In genomic region chr3:15324335-15324734, GRCh38 we compare ENCODE assay signal across 14 cellular contexts. TPM values are rescaled to one million over a fixed set of nuclear protein-coding genes. Genes with fewer than 3 reads are reported as not detected.
DNase-seq lines count a peak whose midpoint lies in the region; FAIRE-seq and TF ChIP-seq lines count a peak whose summit lies in the region.
"Had no signal": no experiment of that assay in that cellular context is flagged by ENCODE, and none has a peak within 500 bp of the region (broad histone marks: within the 10 kb centered on the region; RNA-seq: fewer than 3 reads in every experiment).

No MANE protein-coding gene starts in this region.

- no peak overlapping the region for H2AFZ ChIP-seq in H1 (ENCODE audit: low read length)
- H2AFZ ChIP-seq in mesenchymal stem cell (ENCODE audit: low read depth, low read length): no peak overlapping the region

- H4K5ac ChIP-seq in H1 (ENCODE audit: insufficient read length, low read depth, low read length): no peak overlapping the region

- no peak for TF ChIP-seq RAD21 in H1 (IDR thresholded peaks at IDR 0.05 in 1 of 2, conservative IDR thresholded peaks at IDR 0.05 in 1 of 2; ENCODE audit: low read depth in 2 of 2, low read length in 2 of 2)

- 0 out of 8 replicates have a peak, but pooled peaks cover 0 to 1% (median 0%) of the 10 kb centered on the region in 4 experiments for H3K36me3 ChIP-seq in H1 (ENCODE audit: control insufficient read depth in 2 of 4, insufficient read depth in 4 of 4, low read length in 3 of 4)
- peaks cover 0 to 36% of the 10 kb centered on the region in 2 experiments for H3K36me3 ChIP-seq in mesenchymal stem cell (ENCODE audit: control insufficient read depth in 1 of 2, insufficient read depth in 2 of 2, low read depth in 1 of 2, low read length in 2 of 2)
- H3K36me3 ChIP-seq in thyroid gland: no peaks in the 10 kb centered on the region

- CTCF ChIA-PET in H1 (lab: Charles Lee; ENCODE audit: partially characterized antibody): interaction anchor here (0.7 to 2.1 kb wide), 9 partner anchors 9 to 56 kb away, joined by 3 to 11 read pairs (median 5); partner anchors contain the start of gene SH3BP5

- no peak for FAIRE-seq in H1 (lab: Jason Lieb, UNC)
- FAIRE-seq: RCC 7860 had no signal

- no peak overlapping the region for H2BK15ac ChIP-seq in H1 (ENCODE audit: low read length)
- H2BK15ac ChIP-seq in mesenchymal stem cell (ENCODE audit: low read depth, poor library complexity, severe bottlenecking): no peak overlapping the region

- no peak overlapping the region for H3K14ac ChIP-seq in H1 (ENCODE audit: insufficient read length)
- H3K14ac ChIP-seq in mesenchymal stem cell (ENCODE audit: low read length in 2 of 2): no peak overlapping the region

- TF ChIP-seq CTCF in H1 (IDR thresholded peaks at IDR 0.05; ENCODE audit: control extremely low read depth in 1 of 3, insufficient read depth in 1 of 3, low read depth in 1 of 3, low read length in 3 of 3) (no peak), thyroid gland (IDR thresholded peaks at IDR 0.05) (no peak)

- H3K27ac Mint-ChIP-seq in activated T-helper 1 cell treated with anti-CD3 and anti-CD28 coated beads, Interleukin-12 subunit alpha, Interleukin-12 subunit beta, Interleukin-2, Interleukin-4 antibody, amounts not matched to agents 30 ng/mL and 10 ng/mL and 1 ng/mL, durations not matched to agents 14 hours and 24 hours and 36 hours: no peak overlapping the region
- H3K27ac Mint-ChIP-seq: dendritic cell treated with granulocyte-macrophage colony-stimulating factor and Interleukin-4, amounts not matched to agents 40 ng/mL and 50 ng/mL, for 4 days had no signal

- no peak overlapping the region for H2BK120ac ChIP-seq in H1 (replicated peaks; ENCODE audit: low read depth, low read length)
- no peak overlapping the region for H2BK120ac ChIP-seq in mesenchymal stem cell (ENCODE audit: low read depth, low read length)

- TF ChIP-seq EP300 in H1 (IDR thresholded peaks at IDR 0.05; ENCODE audit: borderline replicate concordance in 1 of 2, low read depth in 2 of 2, low read length in 2 of 2): no peak

- H4K8ac ChIP-seq in H1 (ENCODE audit: extremely low read depth, insufficient read depth, low read length) (no peak overlapping the region), mesenchymal stem cell (ENCODE audit: low read length) (no peak overlapping the region)

- H3K23ac ChIP-seq in H1 (ENCODE audit: insufficient read length) (no peak overlapping the region), mesenchymal stem cell (ENCODE audit: low read length in 2 of 2) (no peak overlapping the region)

- no peak overlapping the region for H2AK5ac ChIP-seq in H1 (ENCODE audit: low read depth, low read length)
- H2AK5ac ChIP-seq in mesenchymal stem cell (ENCODE audit: low read length, severe bottlenecking): no peak overlapping the region

- H3K27me3 ChIP-seq in H1 (replicated peaks in 1 of 4; ENCODE audit: control insufficient read depth in 3 of 4, extremely low read depth in 1 of 4, insufficient read depth in 3 of 4, low read length in 3 of 4) (no peaks in the 10 kb centered on the region), mesenchymal stem cell (ENCODE audit: control insufficient read depth in 1 of 2, insufficient read depth in 1 of 2, low read length in 2 of 2) (no peaks in the 10 kb centered on the region), thyroid gland (no peaks in the 10 kb centered on the region)

- POLR2A ChIA-PET in H1 (lab: Charles Lee; ENCODE audit: partially characterized antibody): interaction anchor here (0.9 to 1.8 kb wide), 3 partner anchors 8 to 858 kb away, joined by 4 to 5 read pairs (median 4); partner anchors contain the start of gene SH3BP5

- no peaks in the 10 kb centered on the region for H4K20me1 ChIP-seq in H1 (replicated peaks in 1 of 2; ENCODE audit: control insufficient read depth in 1 of 2, insufficient read depth in 2 of 2, low read length in 2 of 2)

- intact Hi-C loops in thyroid gland (cut with DNase I): no loop called here
- intact Hi-C loops in activated T-helper 1 cell treated with anti-CD3 and anti-CD28 coated beads, Interleukin-12 subunit alpha, Interleukin-12 subunit beta, Interleukin-2, Interleukin-4 antibody, amounts not matched to agents 30 ng/mL and 10 ng/mL and 1 ng/mL, durations not matched to agents 14 hours and 24 hours and 36 hours (cut with micrococcal nuclease): no loop called here

- H3K36me3 Mint-ChIP-seq in activated T-helper 1 cell treated with anti-CD3 and anti-CD28 coated beads, Interleukin-12 subunit alpha, Interleukin-12 subunit beta, Interleukin-2, Interleukin-4 antibody, amounts not matched to agents 30 ng/mL and 10 ng/mL and 1 ng/mL, durations not matched to agents 14 hours and 24 hours and 36 hours (ENCODE audit: low read depth): peaks cover 61% of the 10 kb centered on the region

- no peak for TF ChIP-seq POLR2A in H1 (IDR thresholded peaks at IDR 0.05; ENCODE audit: control extremely low read depth in 1 of 2, low read depth in 2 of 2, low read length in 2 of 2)
- TF ChIP-seq POLR2A in thyroid gland (IDR thresholded peaks at IDR 0.05): peak in 1 of 2 donors; percentile 12

- H3K4ac ChIP-seq in H1 (replicated peaks; ENCODE audit: insufficient read length, low read depth, low read length) (no peak overlapping the region), mesenchymal stem cell (ENCODE audit: low read depth in 1 of 2, low read length in 2 of 2) (no peak overlapping the region)

- H3K4me1 ChIP-seq in H1 (replicated peaks in 1 of 4; ENCODE audit: control insufficient read depth in 3 of 4, insufficient read depth in 4 of 4, low read length in 3 of 4): peaks cover 0 to 8% (median under 1%) of the 10 kb centered on the region in 4 experiments; a peak in 2 of 7 replicates
- H3K4me1 ChIP-seq in mesenchymal stem cell (ENCODE audit: control insufficient read depth, insufficient read depth, low read depth, low read length): peaks cover 8% of the 10 kb centered on the region
- peaks cover 63 to 98% of the 10 kb centered on the region in 2 donors for H3K4me1 ChIP-seq in thyroid gland

- H3K4me2 ChIP-seq in H1 (ENCODE audit: insufficient read depth in 1 of 2, low read depth in 2 of 2, low read length in 2 of 2) (no peak overlapping the region), mesenchymal stem cell (ENCODE audit: low read length, poor library complexity, severe bottlenecking) (no peak overlapping the region)

- H3K23me2 ChIP-seq in H1 (ENCODE audit: low read depth, low read length): no peaks in the 10 kb centered on the region

- H4K91ac ChIP-seq in H1 (replicated peaks; ENCODE audit: insufficient read length, low read length) (peak overlapping the region; percentile 49), mesenchymal stem cell (ENCODE audit: low read length) (no peak overlapping the region)

- no peak overlapping the region for H2BK20ac ChIP-seq in H1 (ENCODE audit: low read length)

- H2BK12ac ChIP-seq in H1 (ENCODE audit: low read depth, low read length): no peak overlapping the region
- no peak overlapping the region for H2BK12ac ChIP-seq in mesenchymal stem cell (ENCODE audit: low read length in 2 of 2)

- no peak overlapping the region for H3K9ac ChIP-seq in H1 (replicated peaks in 1 of 4; ENCODE audit: extremely low read depth in 1 of 4, low read depth in 3 of 4, low read length in 3 of 4)
- peak overlapping the region; percentile 61 for H3K9ac ChIP-seq in mesenchymal stem cell (ENCODE audit: low read length)

- no peaks in the 10 kb centered on the region for H3K27me3 Mint-ChIP-seq in activated T-helper 1 cell treated with anti-CD3 and anti-CD28 coated beads, Interleukin-12 subunit alpha, Interleukin-12 subunit beta, Interleukin-2, Interleukin-4 antibody, amounts not matched to agents 30 ng/mL and 10 ng/mL and 1 ng/mL, durations not matched to agents 14 hours and 24 hours and 36 hours (ENCODE audit: insufficient read depth)
- H3K27me3 Mint-ChIP-seq: natural killer cell treated with Interleukin-12 subunit alpha and Interleukin-12 subunit beta and Interleukin-15 and Interleukin-18, amount 100 ng/mL, for 72 hours had no signal

- H3K79me2 ChIP-seq in H1 (ENCODE audit: control insufficient read depth in 1 of 2, insufficient read depth in 2 of 2, low read length in 2 of 2): peaks cover 0 to 3% of the 10 kb centered on the region in 2 experiments; a peak in 1 of 4 replicates

- H3K18ac ChIP-seq in H1 (ENCODE audit: extremely low read depth, low read length) (no peak overlapping the region), mesenchymal stem cell (ENCODE audit: low read depth in 1 of 2, low read length in 2 of 2) (no peak overlapping the region)

- H3K9me3 Mint-ChIP-seq in activated T-helper 1 cell treated with anti-CD3 and anti-CD28 coated beads, Interleukin-12 subunit alpha, Interleukin-12 subunit beta, Interleukin-2, Interleukin-4 antibody, amounts not matched to agents 30 ng/mL and 10 ng/mL and 1 ng/mL, durations not matched to agents 14 hours and 24 hours and 36 hours: no peaks in the 10 kb centered on the region
- H3K9me3 Mint-ChIP-seq: dendritic cell treated with granulocyte-macrophage colony-stimulating factor and Interleukin-4, amounts not matched to agents 40 ng/mL and 50 ng/mL, for 4 days; natural killer cell treated with Interleukin-12 subunit alpha and Interleukin-12 subunit beta and Interleukin-15 and Interleukin-18, amount 100 ng/mL, for 72 hours had no signal

- no peak overlapping the region for H3K4me3 ChIP-seq in H1 (ENCODE audit: extremely low read depth in 1 of 4, insufficient read depth in 2 of 4, low read depth in 3 of 4, low read length in 4 of 4)
- no peak overlapping the region for H3K4me3 ChIP-seq in mesenchymal stem cell (ENCODE audit: insufficient read depth in 1 of 2, low read depth in 1 of 2, low read length in 2 of 2)
- H3K4me3 ChIP-seq in thyroid gland (replicated peaks in 1 of 3): no peak overlapping the region

- H3K27ac ChIP-seq in H1 (ENCODE audit: low read depth, low read length): no peak overlapping the region
- H3K27ac ChIP-seq in mesenchymal stem cell (ENCODE audit: low read length, poor library complexity, severe bottlenecking): no peak overlapping the region
- H3K27ac ChIP-seq in thyroid gland: peak overlapping the region; percentile 76 to 96 (median 93)

- H2BK5ac ChIP-seq in H1 (ENCODE audit: low read depth, low read length): no peak overlapping the region
- no peak overlapping the region for H2BK5ac ChIP-seq in mesenchymal stem cell (ENCODE audit: low read depth, low read length, poor library complexity, severe bottlenecking)

- H3K79me1 ChIP-seq in H1 (ENCODE audit: low read depth, low read length): peaks cover 3% of the 10 kb centered on the region; the same call in 1 of the 2 replicates
- H3K79me1 ChIP-seq in mesenchymal stem cell (replicated peaks; ENCODE audit: low read length, poor library complexity, severe bottlenecking): peaks cover 10% of the 10 kb centered on the region

- DNase-seq in RPMI8226 (peak; percentile 77), H1 (ENCODE audit: low read depth in 1 of 2, low spot score in 2 of 2) (no peak), mesenchymal stem cell (no peak), thyroid gland (peak; percentile 90 to 93), NCI-H187 (lab: John Stamatoyannopoulos, UW) (no peak), HT-29 (ENCODE audit: low spot score) (no peak)
- DNase-seq in stimulated activated naive CD4-positive, alpha-beta T cell treated with Interleukin-2 at 50 U/mL for 16 hours (lab: John Stamatoyannopoulos, UW): no peak
- no peak for DNase-seq in activated T-helper 1 cell treated with anti-CD3 and anti-CD28 coated beads, Interleukin-12 subunit alpha, Interleukin-12 subunit beta, Interleukin-2, Interleukin-4 antibody, amounts not matched to agents 30 ng/mL and 10 ng/mL and 1 ng/mL, durations not matched to agents 14 hours and 24 hours and 36 hours (ENCODE audit: low spot score)
- DNase-seq: activated effector memory CD4-positive, alpha-beta T cell treated with Interleukin-2 at 50 U/mL for 16 hours; DMS153; hippocampal formation had no signal

- no peak overlapping the region for H3K4me3 Mint-ChIP-seq in activated T-helper 1 cell treated with anti-CD3 and anti-CD28 coated beads, Interleukin-12 subunit alpha, Interleukin-12 subunit beta, Interleukin-2, Interleukin-4 antibody, amounts not matched to agents 30 ng/mL and 10 ng/mL and 1 ng/mL, durations not matched to agents 14 hours and 24 hours and 36 hours
- H3K4me3 Mint-ChIP-seq: dendritic cell treated with granulocyte-macrophage colony-stimulating factor and Interleukin-4, amounts not matched to agents 40 ng/mL and 50 ng/mL, for 4 days; natural killer cell treated with Interleukin-12 subunit alpha and Interleukin-12 subunit beta and Interleukin-15 and Interleukin-18, amount 100 ng/mL, for 72 hours had no signal

- WGBS in H1 (ENCODE audit: extremely low coverage in 1 of 2, insufficient coverage in 1 of 2, insufficient read length in 1 of 2, insufficient replicate concordance in 2 of 2, low coverage in 1 of 2, low lambda C conversion rate in 2 of 2, missing lambda C conversion rate in 1 of 2), 2 experiments: 89% methylated on average over 6 of the region's 7 CpGs; no CpG with 5 or more reads in 1 of the 2 experiments
- WGBS in mesenchymal stem cell: 90% methylated on average over 4 of the region's 7 CpGs
- 28 to 30% methylated on average over 7 of the region's 7 CpGs for WGBS in thyroid gland, 2 donors

- H3K4me1 Mint-ChIP-seq in activated T-helper 1 cell treated with anti-CD3 and anti-CD28 coated beads, Interleukin-12 subunit alpha, Interleukin-12 subunit beta, Interleukin-2, Interleukin-4 antibody, amounts not matched to agents 30 ng/mL and 10 ng/mL and 1 ng/mL, durations not matched to agents 14 hours and 24 hours and 36 hours (ENCODE audit: low read depth): peaks cover 80% of the 10 kb centered on the region

- H3K56ac ChIP-seq in H1 (replicated peaks; ENCODE audit: insufficient read length, low read depth, low read length): no peak overlapping the region

- no peaks in the 10 kb centered on the region for H3K9me3 ChIP-seq in H1 (ENCODE audit: insufficient read depth in 2 of 2, low read depth in 1 of 2, low read length in 1 of 2)
- no peaks in the 10 kb centered on the region for H3K9me3 ChIP-seq in mesenchymal stem cell (ENCODE audit: control insufficient read depth, low read length)
- H3K9me3 ChIP-seq in thyroid gland: no peaks in the 10 kb centered on the region

RNA-seq across cellular contexts. Expression of gene SH3BP5, which starts 8.1 kb away (rescaled TPM):
- total RNA-seq in H1 (2021; fragmentation: NEBNext Ultra II Directional; extraction: Animal tissue kit (Norgen Biotek cat#: 25700)): 9.4 and 9.7 TPM in 2 replicates
- 6.3 and 7.1 TPM in 2 replicates for polyA plus RNA-seq in H1 (2011; rRNA removed)
- 10.8 TPM for polyA plus RNA-seq in H1 (2011; cell fraction: cytosol; rRNA removed)
- polyA plus RNA-seq in H1 (2011; cell fraction: nucleus; rRNA removed): 8.9 TPM
- polyA plus RNA-seq in H1 (2012, experiment 1 of 2): 9.6 to 12.8 TPM (median 10.5 TPM) in 4 replicates
- polyA plus RNA-seq in H1 (2012, experiment 2 of 2): 2.4 TPM
- polyA plus RNA-seq in H1 (2013, experiment 1 of 2): 4.6 TPM
- 5.1 TPM for polyA plus RNA-seq in H1 (2013, experiment 2 of 2)
- 6.6 and 7.8 TPM in 2 replicates for polyA minus RNA-seq in H1 (2011; rRNA and poly(A)+ RNA removed)
- polyA minus RNA-seq in H1 (2011; cell fraction: cytosol; rRNA and poly(A)+ RNA removed): 9.8 TPM
- 6.4 TPM for polyA minus RNA-seq in H1 (2011; cell fraction: nucleus; rRNA and poly(A)+ RNA removed)
- polyA plus RNA-seq in mesenchymal stem cell (2013, experiment 1 of 2): 8.4 TPM
- polyA plus RNA-seq in mesenchymal stem cell (2013, experiment 2 of 2): 8.4 TPM
- 10 to 100 TPM; 60.2 to 90.4 (median 82.0) TPM for total RNA-seq in thyroid gland
- 0.99 and 1.5 TPM in 2 replicates for total RNA-seq in HT-29 (2014; rRNA removed; shearing (Covaris generic))
- 28.0 and 30.3 TPM in 2 replicates for total RNA-seq in activated T-helper 1 cell treated with anti-CD3 and anti-CD28 coated beads, Interleukin-12 subunit alpha, Interleukin-12 subunit beta, Interleukin-2, Interleukin-4 antibody, amounts not matched to agents 30 ng/mL and 10 ng/mL and 1 ng/mL, durations not matched to agents 14 hours and 24 hours and 36 hours

Comparison
In these comparisons a context has a peak if more than half of its experiments do, and no peak if none do; other contexts are left out.
1. DNase-seq: peak in RPMI8226 (single experiment) and thyroid gland (2 of 2); none in H1 (0 of 2), mesenchymal stem cell (single experiment), stimulated activated naive CD4-positive, alpha-beta T cell treated with Interleukin-2 at 50 U/mL for 16 hours (single experiment), NCI-H187 (0 of 2), HT-29 (single experiment) and activated T-helper 1 cell treated with anti-CD3 and anti-CD28 coated beads, Interleukin-12 subunit alpha, Interleukin-12 subunit beta, Interleukin-2, Interleukin-4 antibody, amounts not matched to agents 30 ng/mL and 10 ng/mL and 1 ng/mL, durations not matched to agents 14 hours and 24 hours and 36 hours (single experiment).
2. H3K27ac ChIP-seq: peak in thyroid gland (3 of 3); none in H1 (single experiment) and mesenchymal stem cell (single experiment).